9 cellular contexts compared by ENCODE assay signal in genomic region chr14:55446127-55446736, GRCh38. TPM values are rescaled to one million over a fixed set of nuclear protein-coding genes. Genes with fewer than 3 reads are reported as not detected.
DNase-seq lines count a peak whose midpoint lies in the region; ATAC-seq and TF ChIP-seq lines count a peak whose summit lies in the region.
"Had no signal": no experiment of that assay in that cellular context is flagged by ENCODE, and none has a peak within 500 bp of the region (broad histone marks: within the 10 kb centered on the region; RNA-seq: fewer than 3 reads in every experiment).

No MANE protein-coding gene starts in this region.

- H4K91ac ChIP-seq in IMR-90 (ENCODE audit: insufficient read depth, low read depth, low read length) (no peak overlapping the region), neuronal stem cell (ENCODE audit: low read depth, low read length, poor library complexity) (no peak overlapping the region)

- H3K9ac ChIP-seq in IMR-90 (ENCODE audit: low read depth, low read length), result no peak overlapping the region
- no peak overlapping the region for H3K9ac ChIP-seq in NT2/D1 (ENCODE audit: insufficient read length, low read depth)
- H3K9ac ChIP-seq in neuronal stem cell (ENCODE audit: low read depth, low read length, poor library complexity), result no peak overlapping the region

- no peak overlapping the region for H2BK15ac ChIP-seq in IMR-90 (ENCODE audit: low read depth, low read length)
- no peak overlapping the region for H2BK15ac ChIP-seq in neuronal stem cell (ENCODE audit: low read length)

- no peak overlapping the region for H2BK12ac ChIP-seq in neuronal stem cell (ENCODE audit: low read length)

- dilution Hi-C loops in IMR-90 (cut with HindIII; ENCODE audit: low sequenced_read_pairs, unreplicated experiment), result no loop called here

- H2BK5ac ChIP-seq in IMR-90 (ENCODE audit: low read depth, low read length, poor library complexity, severe bottlenecking) (peak overlapping the region; percentile 77), neuronal stem cell (ENCODE audit: low read length) (no peak overlapping the region)

- H3K36me3 ChIP-seq in IMR-90 (ENCODE audit: control insufficient read depth, insufficient read depth, low read length), result no peaks in the 10 kb centered on the region
- no peaks in the 10 kb centered on the region for H3K36me3 ChIP-seq in NT2/D1 (ENCODE audit: insufficient read depth, insufficient read length, low read length)
- H3K36me3 ChIP-seq in neuronal stem cell (replicated peaks in 1 of 2; ENCODE audit: control insufficient read depth in 2 of 2, insufficient read depth in 2 of 2, low read length in 2 of 2), result no peaks in the 10 kb centered on the region
- H3K36me3 ChIP-seq in vagina, result no peaks in the 10 kb centered on the region

- WGBS in IMR-90 (ENCODE audit: extremely low coverage in 2 of 2, insufficient read length in 1 of 2), 2 experiments, result 0% methylated on average over 1 of the region's 5 CpGs; no CpG with 5 or more reads in 1 of the 2 experiments
- WGBS in neuronal stem cell (ENCODE audit: extremely low coverage in 2 of 2, insufficient read length in 2 of 2, insufficient replicate concordance in 1 of 2), 2 donors, result no CpG with 5 or more reads among the region's 5 CpGs

- H3K23ac ChIP-seq in IMR-90 (ENCODE audit: low read depth, low read length) (no peak overlapping the region), neuronal stem cell (ENCODE audit: low read depth, low read length, poor library complexity) (no peak overlapping the region)

- H4K8ac ChIP-seq in IMR-90 (ENCODE audit: low read depth in 2 of 2, low read length in 2 of 2) (no peak overlapping the region), neuronal stem cell (ENCODE audit: low read depth, low read length) (no peak overlapping the region)

- DNase-seq in DMS79 treated with DMSO at 0.1 percent for 48 hours (lab: John Stamatoyannopoulos, UW), result peak; percentile 78
- DNase-seq in IMR-90, result peak; percentile 86
- peak; percentile 70 for DNase-seq in NT2/D1 (ENCODE audit: low read depth, low spot score)
- DNase-seq in activated T-cell treated with anti-CD3 and anti-CD28 coated beads for 1 hour (ENCODE audit: low read depth), result peak; percentile 38
- DNase-seq in fibroblast of peridontal ligament (ENCODE audit: extremely low read depth), result peak; percentile 90
- peak; percentile 82 for DNase-seq in neuronal stem cell (ENCODE audit: low spot score)
- DNase-seq in vagina (ENCODE audit: extremely low spot score in 2 of 2), result no peak

- H4K5ac ChIP-seq in IMR-90 (ENCODE audit: low read depth, low read length), result no peak overlapping the region; the same call in 1 of the 2 replicates

- peak; percentile 75 for TF ChIP-seq RAD21 in IMR-90 (IDR thresholded peaks at IDR 0.05; ENCODE audit: low read length)

- H3K4me1 ChIP-seq in IMR-90 (ENCODE audit: control insufficient read depth, insufficient read depth, low read length) (peaks cover 8% of the 10 kb centered on the region), NT2/D1 (ENCODE audit: insufficient read depth, insufficient read length) (no peaks in the 10 kb centered on the region), neuronal stem cell (ENCODE audit: control insufficient read depth in 2 of 2, insufficient read depth in 1 of 2, low read depth in 1 of 2, low read length in 2 of 2) (no peaks in the 10 kb centered on the region), vagina (peaks cover 26% of the 10 kb centered on the region)

- peak; percentile 72 for TF ChIP-seq CTCF in IMR-90 (conservative IDR thresholded peaks at IDR 0.05; ENCODE audit: low read depth, low read length)
- TF ChIP-seq CTCF in vagina (IDR thresholded peaks at IDR 0.05), result peak in 2 of 3 experiments; percentile 46 to 51

- no peak overlapping the region for H2BK20ac ChIP-seq in IMR-90 (ENCODE audit: low read depth, low read length)

- TF ChIP-seq POLR2A in IMR-90 (IDR thresholded peaks at IDR 0.05; ENCODE audit: low read depth, low read length) (no peak; the same call in 1 of the 2 replicates), vagina (IDR thresholded peaks at IDR 0.05) (no peak)

- no peak overlapping the region for H2AK9ac ChIP-seq in IMR-90 (replicated peaks; ENCODE audit: low read depth, low read length, poor library complexity)

- H3K79me1 ChIP-seq in IMR-90 (ENCODE audit: low read depth in 1 of 2, low read length in 2 of 2), result no peaks in the 10 kb centered on the region; a peak in 1 of 4 replicates
- no peaks in the 10 kb centered on the region for H3K79me1 ChIP-seq in neuronal stem cell (ENCODE audit: low read depth, low read length)

- H2BK120ac ChIP-seq in IMR-90 (ENCODE audit: low read depth, low read length) (no peak overlapping the region), neuronal stem cell (ENCODE audit: low read depth, low read length) (no peak overlapping the region)

- H3K27ac ChIP-seq in IMR-90 (ENCODE audit: insufficient read depth, low read length) (no peak overlapping the region), neuronal stem cell (replicated peaks; ENCODE audit: low read length) (no peak overlapping the region), vagina (no peak overlapping the region)

- intact Hi-C loops in IMR-90 (cut with micrococcal nuclease) (loop anchor here (1.0 to 2.0 kb wide), 4 partner anchors 133 to 1041 kb away; no protein-coding TSS in a partner anchor), vagina (cut with DNase I) (no loop called here)

- no peaks in the 10 kb centered on the region for H3K9me1 ChIP-seq in IMR-90 (ENCODE audit: insufficient read depth, low read length)

- no peaks in the 10 kb centered on the region for H4K20me1 ChIP-seq in IMR-90 (ENCODE audit: insufficient read depth, low read length)

- H3K9me3 ChIP-seq in IMR-90 (ENCODE audit: control insufficient read depth, insufficient read depth, low read length) (no peaks in the 10 kb centered on the region; the same call in 1 of the 2 replicates), NT2/D1 (ENCODE audit: insufficient read depth, low read length) (no peaks in the 10 kb centered on the region), neuronal stem cell (replicated peaks in 1 of 2; ENCODE audit: control insufficient read depth in 2 of 2, insufficient read depth in 1 of 2, low read depth in 1 of 2, low read length in 2 of 2) (no peaks in the 10 kb centered on the region), vagina (no peaks in the 10 kb centered on the region)

- POLR2A ChIA-PET in IMR-90 (lab: Charles Lee; ENCODE audit: unreplicated experiment), result interaction anchor here (0.6 kb wide), 1 partner anchor 214 kb away, joined by 4 read pairs; no protein-coding TSS in a partner anchor

- in situ Hi-C loops in IMR-90 (cut with MboI; ENCODE audit: low sequenced_read_pairs), result loop anchor here (25.0 kb wide), 1 partner anchor 891 kb away; no protein-coding TSS in a partner anchor

- peak; percentile 38 for ATAC-seq in IMR-90 (ENCODE audit: low read depth)
- no peak for ATAC-seq in GM18520 (IDR thresholded peaks at IDR 0.05; ENCODE audit: unreplicated experiment)

- H3K4me3 ChIP-seq in IMR-90 (ENCODE audit: insufficient read depth, low read depth, low read length) (no peak overlapping the region), NT2/D1 (ENCODE audit: insufficient read length, low read depth) (no peak overlapping the region), neuronal stem cell (ENCODE audit: low read length in 2 of 2) (no peak overlapping the region), vagina (no peak overlapping the region)

- H2AFZ ChIP-seq in IMR-90 (replicated peaks; ENCODE audit: low read length, poor library complexity), result no peak overlapping the region
- H2AFZ ChIP-seq in neuronal stem cell (ENCODE audit: low read length), result peak overlapping the region; percentile 32

- H3K56ac ChIP-seq in IMR-90 (ENCODE audit: extremely low read depth, insufficient read depth, low read length), result no peak overlapping the region

- H3K4me2 ChIP-seq in IMR-90 (ENCODE audit: low read depth, low read length) (peak overlapping the region; percentile 68; the same call in 1 of the 2 replicates), neuronal stem cell (ENCODE audit: insufficient read depth, low read length, poor library complexity, severe bottlenecking) (no peak overlapping the region)

- no TSS peak for BruUV-seq in IMR-90 (replicated peaks; lab: Mats Ljungman, UMichigan)

- H3K14ac ChIP-seq in IMR-90 (replicated peaks; ENCODE audit: low read depth, low read length) (no peak overlapping the region), neuronal stem cell (ENCODE audit: low read length) (no peak overlapping the region)

- no peak overlapping the region for H3K18ac ChIP-seq in IMR-90 (ENCODE audit: low read depth, low read length)
- H3K18ac ChIP-seq in neuronal stem cell (ENCODE audit: low read length), result no peak overlapping the region

- CTCF ChIA-PET in IMR-90 (lab: Yijun Ruan, JAX), result interaction anchor here (0.6 to 2.1 kb wide), 22 partner anchors 9 to 1033 kb away, joined by 3 to 8 read pairs (median 3); no protein-coding TSS in a partner anchor

- H2AK5ac ChIP-seq in IMR-90 (ENCODE audit: low read depth, low read length) (no peak overlapping the region), neuronal stem cell (ENCODE audit: low read depth, low read length) (no peak overlapping the region)

- no peak overlapping the region for H3K4ac ChIP-seq in IMR-90 (ENCODE audit: low read depth, low read length)
- no peak overlapping the region for H3K4ac ChIP-seq in neuronal stem cell (ENCODE audit: low read length)

- no peaks in the 10 kb centered on the region for H3K27me3 ChIP-seq in IMR-90 (ENCODE audit: control insufficient read depth, insufficient read depth, low read length)
- no peaks in the 10 kb centered on the region for H3K27me3 ChIP-seq in NT2/D1 (ENCODE audit: insufficient read depth, insufficient read length)
- no peaks in the 10 kb centered on the region for H3K27me3 ChIP-seq in neuronal stem cell (ENCODE audit: control insufficient read depth in 3 of 3, insufficient read depth in 3 of 3, low read depth in 1 of 3, low read length in 3 of 3)
- H3K27me3 ChIP-seq in vagina, result no peaks in the 10 kb centered on the region

TF ChIP-seq in IMR-90, 13 proteins besides CTCF, POLR2A, EP300 and RAD21:
- peak; percentile 66 for TF ChIP-seq SMC3 (IDR thresholded peaks at IDR 0.05; ENCODE audit: low read depth, low read length)
- TF ChIP-seq FOS (IDR thresholded peaks at IDR 0.05; ENCODE audit: low read depth, low read length), result no peak

RNA-seq across cellular contexts. Expression of gene TBPL2, which starts 5.8 kb away (rescaled TPM):
- total RNA-seq in IMR-90 (2012; rRNA removed) (not detected in 2 replicates), vagina (not detected)
- polyA plus RNA-seq in IMR-90 (2012; rRNA removed), result not detected in 2 replicates
- polyA plus RNA-seq in IMR-90 (2012; cell fraction: cytosol; rRNA removed), result not detected in 2 replicates
- polyA plus RNA-seq in IMR-90 (2012; cell fraction: nucleus; rRNA removed; ENCODE audit: low replicate concordance), result not detected in 2 replicates
- polyA plus RNA-seq in neuronal stem cell (2013, experiment 1 of 2), result 0.13 TPM
- 0.15 TPM for polyA plus RNA-seq in neuronal stem cell (2013, experiment 2 of 2)
- polyA plus RNA-seq: adipose tissue had no signal

RNA-seq across cellular contexts. Expression of gene ATG14, which starts 34.6 kb away (rescaled TPM):
- total RNA-seq in IMR-90 (2012; rRNA removed) (12.4 and 13.3 TPM in 2 replicates), vagina (11.5 TPM)
- polyA plus RNA-seq in IMR-90 (2012; rRNA removed), result 3.6 and 5.0 TPM in 2 replicates
- polyA plus RNA-seq in IMR-90 (2012; cell fraction: cytosol; rRNA removed), result 1.3 and 1.4 TPM in 2 replicates
- polyA plus RNA-seq in IMR-90 (2012; cell fraction: nucleus; rRNA removed; ENCODE audit: low replicate concordance), result 5.8 and 22.7 TPM in 2 replicates
- polyA plus RNA-seq in neuronal stem cell (2013, experiment 1 of 2), result 6.7 TPM
- polyA plus RNA-seq in neuronal stem cell (2013, experiment 2 of 2), result 7.1 TPM

Comparison
In these comparisons a context has a peak if more than half of its experiments do, and no peak if none do; other contexts are left out.
1. DNase-seq: peak in DMS79 treated with DMSO at 0.1 percent for 48 hours (single experiment), IMR-90 (single experiment), NT2/D1 (single experiment), activated T-cell treated with anti-CD3 and anti-CD28 coated beads for 1 hour (single experiment), fibroblast of peridontal ligament (single experiment) and neuronal stem cell (single experiment); none in vagina (0 of 2).